ENCODE assay signal across 9 cellular contexts in genomic region chr5:40033411-40033810, GRCh38.
DNase-seq lines count a peak whose midpoint lies in the region; ATAC-seq lines count a peak whose summit lies in the region.
"Had no signal": no experiment of that assay in that cellular context is flagged by ENCODE, and none has a peak within 500 bp of the region (broad histone marks: within the 10 kb centered on the region; RNA-seq: fewer than 3 reads in every experiment).

No MANE protein-coding gene starts in this region.

- H3K27me3 Mint-ChIP-seq in activated naive CD4-positive, alpha-beta T cell treated with anti-CD3 and anti-CD28 coated beads for 36 hours (ENCODE audit: low read depth) = no peaks in the 10 kb centered on the region
- no peaks in the 10 kb centered on the region for H3K27me3 Mint-ChIP-seq in stimulated activated naive CD8-positive, alpha-beta T cell treated with anti-CD3 and anti-CD28 coated beads, Interleukin-15, amount 100 ng/mL, for 72 hours

- no peak overlapping the region for H3K27ac Mint-ChIP-seq in activated naive CD4-positive, alpha-beta T cell treated with anti-CD3 and anti-CD28 coated beads for 36 hours
- no peak overlapping the region for H3K27ac Mint-ChIP-seq in stimulated activated naive CD8-positive, alpha-beta T cell treated with anti-CD3 and anti-CD28 coated beads, Interleukin-15, amount 100 ng/mL, for 72 hours

- peaks cover 10% of the 10 kb centered on the region for H3K4me1 Mint-ChIP-seq in activated naive CD4-positive, alpha-beta T cell treated with anti-CD3 and anti-CD28 coated beads for 36 hours (ENCODE audit: low read depth)
- no peaks in the 10 kb centered on the region for H3K4me1 Mint-ChIP-seq in stimulated activated naive CD8-positive, alpha-beta T cell treated with anti-CD3 and anti-CD28 coated beads, Interleukin-15, amount 100 ng/mL, for 72 hours

- H3K4me3 Mint-ChIP-seq in activated naive CD4-positive, alpha-beta T cell treated with anti-CD3 and anti-CD28 coated beads for 36 hours = no peak overlapping the region
- no peak overlapping the region for H3K4me3 Mint-ChIP-seq in stimulated activated naive CD8-positive, alpha-beta T cell treated with anti-CD3 and anti-CD28 coated beads, Interleukin-15, amount 100 ng/mL, for 72 hours

- CTCF ChIA-PET in activated naive CD4-positive, alpha-beta T cell treated with anti-CD3 and anti-CD28 coated beads for 36 hours (lab: Charles Lee) = no interaction called here

- no peaks in the 10 kb centered on the region for H3K9me3 Mint-ChIP-seq in activated naive CD4-positive, alpha-beta T cell treated with anti-CD3 and anti-CD28 coated beads for 36 hours
- no peaks in the 10 kb centered on the region for H3K9me3 Mint-ChIP-seq in stimulated activated naive CD8-positive, alpha-beta T cell treated with anti-CD3 and anti-CD28 coated beads, Interleukin-15, amount 100 ng/mL, for 72 hours

- intact Hi-C loops in activated naive CD4-positive, alpha-beta T cell treated with anti-CD3 and anti-CD28 coated beads for 36 hours (cut with micrococcal nuclease) = loop anchor here (5.0 kb wide), 1 partner anchor 349 kb away; no protein-coding TSS in a partner anchor

- no peaks in the 10 kb centered on the region for H3K36me3 Mint-ChIP-seq in activated naive CD4-positive, alpha-beta T cell treated with anti-CD3 and anti-CD28 coated beads for 36 hours (ENCODE audit: low read depth)

- ATAC-seq in HG03095 (IDR thresholded peaks at IDR 0.05; ENCODE audit: unreplicated experiment) = peak; percentile 98
- peak; percentile 68 for ATAC-seq in stimulated activated naive CD8-positive, alpha-beta T cell treated with anti-CD3 and anti-CD28 coated beads, Interleukin-15, amount 100 ng/mL, for 72 hours

- peak; percentile 51 for DNase-seq in activated naive CD4-positive, alpha-beta T cell treated with anti-CD3 and anti-CD28 coated beads for 36 hours
- no peak for DNase-seq in activated naive CD4-positive, alpha-beta T cell (lab: John Stamatoyannopoulos, UW)
- peak; percentile 2 for DNase-seq in T-helper 22 cell (ENCODE audit: low read depth)
- no peak for DNase-seq in stimulated activated naive CD8-positive, alpha-beta T cell treated with anti-CD3 and anti-CD28 coated beads, Interleukin-15, amount 100 ng/mL, for 72 hours
- no peak for DNase-seq in ecto neural progenitor cell (ENCODE audit: low spot score)
- no peak for DNase-seq in cerebellum (ENCODE audit: low spot score)
- DNase-seq in HUDEP-2 (lab: John Stamatoyannopoulos, UW; ENCODE audit: unreplicated experiment in 76 of 76) = no peak
- DNase-seq: NCI-H446 had no signal

Comparison
In these comparisons a context has a peak if more than half of its experiments do, and no peak if none do; other contexts are left out.
1. DNase-seq: peak in activated naive CD4-positive, alpha-beta T cell treated with anti-CD3 and anti-CD28 coated beads for 36 hours (single experiment) and T-helper 22 cell (single experiment); none in activated naive CD4-positive, alpha-beta T cell (0 of 4), stimulated activated naive CD8-positive, alpha-beta T cell treated with anti-CD3 and anti-CD28 coated beads, Interleukin-15, amount 100 ng/mL, for 72 hours (0 of 2), ecto neural progenitor cell (single experiment), cerebellum (single experiment) and HUDEP-2 (0 of 76).